In genomic region chr11:24496728-24497396, GRCh38 we compare ENCODE assay signal across 9 cellular contexts. TPM values are rescaled to one million over a fixed set of nuclear protein-coding genes. Genes with fewer than 3 reads are reported as not detected.
DNase-seq lines count a peak whose midpoint lies in the region; ATAC-seq and TF ChIP-seq lines count a peak whose summit lies in the region.
"Had no signal": no experiment of that assay in that cellular context is flagged by ENCODE, and none has a peak within 500 bp of the region (broad histone marks: within the 10 kb centered on the region; RNA-seq: fewer than 3 reads in every experiment).

TSS of gene LUZP2 (plus strand) at chr11:24497053.

- in situ Hi-C loops in G401 (cut with HindIII; ENCODE audit: low sequenced_read_pairs), result no loop called here

- intact Hi-C loops in PC-9 (cut with micrococcal nuclease; ENCODE audit: unreplicated experiment), result no loop called here

- CTCF ChIA-PET in PC-9 (lab: Charles Lee), result no interaction called here

- no peaks in the 10 kb centered on the region; the same call in 1 of the 2 replicates for H3K27me3 ChIP-seq in PC-9 (ENCODE audit: insufficient read depth, low read depth)

- no peak for ATAC-seq in HG03196 (IDR thresholded peaks at IDR 0.05; ENCODE audit: unreplicated experiment)
- no peak for ATAC-seq in GM18861 (IDR thresholded peaks at IDR 0.05; ENCODE audit: unreplicated experiment)
- no peak for ATAC-seq in HG03025 (IDR thresholded peaks at IDR 0.05; ENCODE audit: low FRiP score, unreplicated experiment)
- ATAC-seq in HG03439 (IDR thresholded peaks at IDR 0.05; ENCODE audit: unreplicated experiment), result no peak

- POLR2A ChIA-PET in PC-9 (lab: Charles Lee; ENCODE audit: unreplicated experiment), result no interaction called here

- no peaks in the 10 kb centered on the region for H3K9me2 ChIP-seq in PC-9 (ENCODE audit: insufficient read depth)

- H3K79me2 ChIP-seq in PC-9 (ENCODE audit: low read depth), result no peaks in the 10 kb centered on the region

- H4K20me1 ChIP-seq in PC-9 (ENCODE audit: insufficient read depth), result no peaks in the 10 kb centered on the region

- peak within 1 kb of the TSS; percentile 34; the same call in 1 of the 2 replicates for H3K4me3 ChIP-seq in PC-9

- TF ChIP-seq CTCF in PC-9 (conservative IDR thresholded peaks at IDR 0.05), result no peak

- no peaks in the 10 kb centered on the region; the same call in 1 of the 2 replicates for H3K4me1 ChIP-seq in PC-9 (replicated peaks; ENCODE audit: insufficient read depth)

- no peak within 1 kb of the TSS for H3K27ac ChIP-seq in PC-9

- BruUV-seq in PC-9 (replicated peaks; lab: Mats Ljungman, UMichigan), result no TSS peak

- H3F3A ChIP-seq in PC-9 (ENCODE audit: insufficient read depth, low read depth), result no peaks in the 10 kb centered on the region

- DNase-seq in G401 (ENCODE audit: low spot score) (peak; percentile 19), PC-9 (peak in 1 of 2 experiments; percentile 21), foreskin melanocyte (peak; percentile 5), occipital lobe (lab: John Stamatoyannopoulos, UW) (peak; percentile 45)

- no peaks in the 10 kb centered on the region for H3K36me3 ChIP-seq in PC-9 (ENCODE audit: low read depth)

- H3K9me3 ChIP-seq in PC-9 (ENCODE audit: insufficient read depth, low read depth), result no peaks in the 10 kb centered on the region

- peak within 1 kb of the TSS; percentile 13 for H2AFZ ChIP-seq in PC-9

- peak within 1 kb of the TSS; percentile 53 for H3K4me2 ChIP-seq in PC-9

RNA-seq across cellular contexts. Expression of gene LUZP2, which starts in this region (rescaled TPM):
- total RNA-seq in G401 (2014; rRNA removed; shearing (Covaris generic)), result not detected in 2 replicates
- total RNA-seq in PC-9 (2021) (0.15 and 0.43 TPM in 2 replicates), occipital lobe (93.6 TPM)
- total RNA-seq: dermis microvascular lymphatic vessel endothelial cell had no signal

Comparison
In these comparisons a context has a peak if more than half of its experiments do, and no peak if none do; other contexts are left out.
1. RNA of gene LUZP2 (total RNA-seq): 93.6 TPM in occipital lobe (single experiment); 0.15 to 0.43 TPM in PC-9 and not detected in G401; every median in the first group is over 10 times any median in the second.
2. Peak in DNase-seq in G401; RNA of the gene not detected or under 1 TPM.